ENCODE assay signal across 12 cellular contexts in genomic region chr2:54606393-54606973, GRCh38.
A peak's percentile ranks its signal among the peaks of the same experiment; 100 is the strongest.
DNase-seq lines count a peak whose midpoint lies in the region; ATAC-seq and TF ChIP-seq lines count a peak whose summit lies in the region.
"Had no signal": no experiment of that assay in that cellular context is flagged by ENCODE, and none has a peak within 500 bp of the region (broad histone marks: within the 10 kb centered on the region; RNA-seq: fewer than 3 reads in every experiment).

No MANE protein-coding gene starts in this region.

- no peaks in the 10 kb centered on the region for H3F3A ChIP-seq in neural progenitor cell (ENCODE audit: low read depth)

- H3K4me1 ChIP-seq in neural progenitor cell (peaks cover 16% of the 10 kb centered on the region), gastroesophageal sphincter (peaks cover 14 to 91% (median 35%) of the 10 kb centered on the region in 3 donors)

- no peak overlapping the region for H3K27ac ChIP-seq in neural progenitor cell
- peak overlapping the region in 2 of 4 donors; percentile 2 to 69 for H3K27ac ChIP-seq in gastroesophageal sphincter

- peaks cover 20% of the 10 kb centered on the region for H3K36me3 Mint-ChIP-seq in T-helper 1 cell treated with Interleukin-12 subunit alpha and Interleukin-12 subunit beta and Interleukin-4 antibody, amounts not matched to agents 30 μg/mL and 1 μg/mL, for 36 hours (ENCODE audit: low read depth)
- H3K36me3 Mint-ChIP-seq in neural progenitor cell: peaks cover 15% of the 10 kb centered on the region
- H3K36me3 Mint-ChIP-seq in natural killer cell treated with Interleukin-12 subunit alpha and Interleukin-12 subunit beta and Interleukin-15 and Interleukin-18, amount 100 ng/mL, for 72 hours: no peaks in the 10 kb centered on the region

- TF ChIP-seq POLR2A in gastroesophageal sphincter (IDR thresholded peaks at IDR 0.05): no peak

- H3K36me3 ChIP-seq in neural progenitor cell: no peaks in the 10 kb centered on the region
- no peaks in the 10 kb centered on the region for H3K36me3 ChIP-seq in gastroesophageal sphincter
- H3K36me3 ChIP-seq: BE2C had no signal

- no peak overlapping the region for H3K9ac ChIP-seq in neural progenitor cell

- no peak for ATAC-seq in natural killer cell treated with Interleukin-12 subunit alpha and Interleukin-12 subunit beta and Interleukin-15 and Interleukin-18, amount 100 ng/mL, for 72 hours
- no peak for ATAC-seq in gastroesophageal sphincter

- H4K20me1 ChIP-seq in neural progenitor cell (ENCODE audit: low read depth): peaks cover 47% of the 10 kb centered on the region

- H3K4me3 ChIP-seq in AG10803 (ENCODE audit: low read length) (no peak overlapping the region), neural progenitor cell (no peak overlapping the region), gastroesophageal sphincter (no peak overlapping the region)

- DNase-seq in AG10803 (ENCODE audit: low read depth): peak; percentile 48
- DNase-seq in central memory CD4-positive, alpha-beta T cell: peak; percentile 44
- no peak for DNase-seq in neural progenitor cell (ENCODE audit: low spot score)
- no peak for DNase-seq in natural killer cell treated with Interleukin-12 subunit alpha and Interleukin-12 subunit beta and Interleukin-15 and Interleukin-18, amount 100 ng/mL, for 72 hours (ENCODE audit: low spot score)
- no peak for DNase-seq in mesenteric fat pad (ENCODE audit: low spot score)
- no peak for DNase-seq in hepatic stellate cell (ENCODE audit: low spot score)
- DNase-seq: BE2C, NCI-H524 treated with DMSO at 0.1 percent for 48 hours had no signal

- peaks cover 97% of the 10 kb centered on the region for H3K79me2 ChIP-seq in neural progenitor cell (ENCODE audit: low read depth)

- H3K9me3 Mint-ChIP-seq in T-helper 1 cell treated with Interleukin-12 subunit alpha and Interleukin-12 subunit beta and Interleukin-4 antibody, amounts not matched to agents 30 μg/mL and 1 μg/mL, for 36 hours: no peaks in the 10 kb centered on the region
- peaks cover 3% of the 10 kb centered on the region for H3K9me3 Mint-ChIP-seq in neural progenitor cell
- H3K9me3 Mint-ChIP-seq in natural killer cell treated with Interleukin-12 subunit alpha and Interleukin-12 subunit beta and Interleukin-15 and Interleukin-18, amount 100 ng/mL, for 72 hours: peaks cover 3% of the 10 kb centered on the region
- H3K9me3 Mint-ChIP-seq: IgD-negative memory B cell had no signal

- H3K27me3 Mint-ChIP-seq in T-helper 1 cell treated with Interleukin-12 subunit alpha and Interleukin-12 subunit beta and Interleukin-4 antibody, amounts not matched to agents 30 μg/mL and 1 μg/mL, for 36 hours (ENCODE audit: low read depth): no peaks in the 10 kb centered on the region
- H3K27me3 Mint-ChIP-seq in neural progenitor cell (ENCODE audit: insufficient read depth, low read depth): no peaks in the 10 kb centered on the region
- no peaks in the 10 kb centered on the region for H3K27me3 Mint-ChIP-seq in natural killer cell treated with Interleukin-12 subunit alpha and Interleukin-12 subunit beta and Interleukin-15 and Interleukin-18, amount 100 ng/mL, for 72 hours
- H3K27me3 Mint-ChIP-seq: IgD-negative memory B cell, progenitor cell of endocrine pancreas had no signal

- peak overlapping the region; percentile 41 for H3K27ac Mint-ChIP-seq in T-helper 1 cell treated with Interleukin-12 subunit alpha and Interleukin-12 subunit beta and Interleukin-4 antibody, amounts not matched to agents 30 μg/mL and 1 μg/mL, for 36 hours
- H3K27ac Mint-ChIP-seq in neural progenitor cell: peak overlapping the region; percentile 42
- peak overlapping the region in 1 of 2 donors; percentile 84 for H3K27ac Mint-ChIP-seq in natural killer cell treated with Interleukin-12 subunit alpha and Interleukin-12 subunit beta and Interleukin-15 and Interleukin-18, amount 100 ng/mL, for 72 hours
- H3K27ac Mint-ChIP-seq: IgD-negative memory B cell had no signal

- TF ChIP-seq CTCF in AG10803 (conservative IDR thresholded peaks at IDR 0.05; ENCODE audit: low read length): no peak
- TF ChIP-seq CTCF in neural progenitor cell (IDR thresholded peaks at IDR 0.05): no peak
- TF ChIP-seq CTCF in gastroesophageal sphincter (IDR thresholded peaks at IDR 0.05): no peak

- 54 to 59% methylated on average over 10 to 11 of the region's 12 CpGs for WGBS in gastroesophageal sphincter (ENCODE audit: low coverage in 1 of 2), 2 donors

- H3K9me3 ChIP-seq in neural progenitor cell (ENCODE audit: low read depth) (no peaks in the 10 kb centered on the region), gastroesophageal sphincter (no peaks in the 10 kb centered on the region)
- H3K9me3 ChIP-seq: BE2C had no signal

- no peak for TF ChIP-seq EP300 in gastroesophageal sphincter (IDR thresholded peaks at IDR 0.05)

- H3K27me3 ChIP-seq in neural progenitor cell (no peaks in the 10 kb centered on the region), gastroesophageal sphincter (no peaks in the 10 kb centered on the region)
- H3K27me3 ChIP-seq: BE2C had no signal

- H3K4me2 ChIP-seq in neural progenitor cell: no peak overlapping the region

- no peak overlapping the region for H2AFZ ChIP-seq in neural progenitor cell (replicated peaks)

- H3K4me3 Mint-ChIP-seq in T-helper 1 cell treated with Interleukin-12 subunit alpha and Interleukin-12 subunit beta and Interleukin-4 antibody, amounts not matched to agents 30 μg/mL and 1 μg/mL, for 36 hours: peak overlapping the region; percentile 36
- H3K4me3 Mint-ChIP-seq in neural progenitor cell: no peak overlapping the region
- no peak overlapping the region for H3K4me3 Mint-ChIP-seq in natural killer cell treated with Interleukin-12 subunit alpha and Interleukin-12 subunit beta and Interleukin-15 and Interleukin-18, amount 100 ng/mL, for 72 hours

- H3K4me1 Mint-ChIP-seq in T-helper 1 cell treated with Interleukin-12 subunit alpha and Interleukin-12 subunit beta and Interleukin-4 antibody, amounts not matched to agents 30 μg/mL and 1 μg/mL, for 36 hours (ENCODE audit: low read depth): peaks cover 74% of the 10 kb centered on the region
- peaks cover 41% of the 10 kb centered on the region for H3K4me1 Mint-ChIP-seq in neural progenitor cell
- peaks cover 30 to 60% of the 10 kb centered on the region in 2 donors for H3K4me1 Mint-ChIP-seq in natural killer cell treated with Interleukin-12 subunit alpha and Interleukin-12 subunit beta and Interleukin-15 and Interleukin-18, amount 100 ng/mL, for 72 hours (ENCODE audit: low read depth in 2 of 2)

Comparison
In these comparisons a context has a peak if more than half of its experiments do, and no peak if none do; other contexts are left out.
1. DNase-seq: peak in AG10803 (single experiment) and central memory CD4-positive, alpha-beta T cell (single experiment); none in neural progenitor cell (single experiment), natural killer cell treated with Interleukin-12 subunit alpha and Interleukin-12 subunit beta and Interleukin-15 and Interleukin-18, amount 100 ng/mL, for 72 hours (single experiment), mesenteric fat pad (single experiment) and hepatic stellate cell (single experiment).